ENCODE assay signal across 26 cellular contexts in genomic region chr13:106818971-106819370, GRCh38.
"Had no signal": no experiment of that assay in that cellular context is flagged by ENCODE, and none has a peak within 500 bp of the region (broad histone marks: within the 10 kb centered on the region; RNA-seq: fewer than 3 reads in every experiment).

No MANE protein-coding gene starts in this region.

- H3K4me1 ChIP-seq: heart right ventricle had no signal

- H3K4me3 ChIP-seq: coronary artery, dorsolateral prefrontal cortex, heart right ventricle had no signal

- H3K4me1 Mint-ChIP-seq: activated CD4-positive, alpha-beta memory T cell treated with anti-CD3 and anti-CD28 coated beads, Interleukin-2, amount 10 ng/mL, durations not matched to agents 7 days and 5 days; activated CD4-positive, alpha-beta T cell treated with anti-CD3 and anti-CD28 coated beads, Interleukin-2, amount 10 ng/mL, durations not matched to agents 7 days and 5 days; activated T-helper 17 cell treated with anti-CD3 and anti-CD28 coated beads, Interleukin-2, amount 50 U/mL, for 72 hours; central memory CD8-positive, alpha-beta T cell had no signal

- H3K27me3 Mint-ChIP-seq: activated CD4-positive, alpha-beta memory T cell treated with anti-CD3 and anti-CD28 coated beads, Interleukin-2, amount 10 ng/mL, durations not matched to agents 7 days and 5 days; activated CD4-positive, alpha-beta T cell treated with anti-CD3 and anti-CD28 coated beads, Interleukin-2, amount 10 ng/mL, durations not matched to agents 7 days and 5 days; activated naive CD8-positive, alpha-beta T cell; central memory CD8-positive, alpha-beta T cell; dendritic cell treated with granulocyte-macrophage colony-stimulating factor and Interleukin-4, amounts not matched to agents 40 ng/mL and 50 ng/mL, for 4 days had no signal

- H3K36me3 Mint-ChIP-seq: activated naive CD8-positive, alpha-beta T cell; WTC11 had no signal

- H3K9me3 Mint-ChIP-seq: activated CD4-positive, alpha-beta memory T cell treated with anti-CD3 and anti-CD28 coated beads, Interleukin-2, amount 10 ng/mL, durations not matched to agents 7 days and 5 days; activated CD4-positive, alpha-beta T cell treated with anti-CD3 and anti-CD28 coated beads, Interleukin-2, amount 10 ng/mL, durations not matched to agents 7 days and 5 days; activated T-cell treated with anti-CD3 and anti-CD28 coated beads, Interleukin-2, amount 50 U/mL, for 4 hours; activated T-helper 17 cell treated with anti-CD3 and anti-CD28 coated beads, Interleukin-2, amount 50 U/mL, for 72 hours; endodermal cell; WTC11 had no signal

- H3K27me3 ChIP-seq: brain microvascular endothelial cell, dorsolateral prefrontal cortex had no signal

- H3K27ac Mint-ChIP-seq: activated CD4-positive, alpha-beta memory T cell treated with anti-CD3 and anti-CD28 coated beads, Interleukin-2, amount 10 ng/mL, durations not matched to agents 7 days and 5 days; activated CD4-positive, alpha-beta T cell treated with anti-CD3 and anti-CD28 coated beads, Interleukin-2, amount 10 ng/mL, durations not matched to agents 7 days and 5 days; activated naive CD8-positive, alpha-beta T cell; activated T-helper 17 cell treated with anti-CD3 and anti-CD28 coated beads, Interleukin-2, amount 50 U/mL, for 72 hours; dendritic cell treated with granulocyte-macrophage colony-stimulating factor and Interleukin-4, amounts not matched to agents 40 ng/mL and 50 ng/mL, for 4 days; endodermal cell had no signal

- DNase-seq: activated CD4-positive, alpha-beta memory T cell treated with anti-CD3 and anti-CD28 coated beads, Interleukin-2, amount 10 ng/mL, durations not matched to agents 7 days and 5 days; activated CD4-positive, alpha-beta T cell treated with anti-CD3 and anti-CD28 coated beads for 1 hour; activated CD4-positive, alpha-beta T cell treated with anti-CD3 and anti-CD28 coated beads for 4 hours; activated CD4-positive, alpha-beta T cell treated with anti-CD3 and anti-CD28 coated beads, Interleukin-2, amount 10 ng/mL, durations not matched to agents 7 days and 5 days; activated CD4-positive, alpha-beta T cell treated with anti-CD3 and anti-CD28 coated beads, Interleukin-2, amount 50 U/mL, for 4 hours; activated effector memory CD4-positive, alpha-beta T cell treated with Interleukin-2 at 50 U/mL for 16 hours; activated gamma-delta T cell treated with Interleukin-2 at 50 U/mL for 16 hours; activated naive CD4-positive, alpha-beta T cell treated with anti-CD3 and anti-CD28 coated beads, Interleukin-2, amount 50 U/mL, for 16 hours; activated naive CD4-positive, alpha-beta T cell treated with Interleukin-2 at 50 U/mL for 16 hours; activated T-cell treated with anti-CD3 and anti-CD28 coated beads, Interleukin-2, amount 50 U/mL, for 4 hours; amniotic stem cell; anterior cingulate cortex; brain microvascular endothelial cell; dorsolateral prefrontal cortex; effector memory CD4-positive, alpha-beta T cell; endodermal cell; foreskin fibroblast; heart right ventricle; T-helper 2 cell had no signal

- H3K27ac ChIP-seq: brain microvascular endothelial cell, coronary artery, dorsolateral prefrontal cortex, heart right ventricle had no signal

- H3K4me3 Mint-ChIP-seq: activated CD4-positive, alpha-beta memory T cell treated with anti-CD3 and anti-CD28 coated beads, Interleukin-2, amount 10 ng/mL, durations not matched to agents 7 days and 5 days; activated CD4-positive, alpha-beta T cell treated with anti-CD3 and anti-CD28 coated beads, Interleukin-2, amount 10 ng/mL, durations not matched to agents 7 days and 5 days; activated naive CD8-positive, alpha-beta T cell; activated T-cell treated with anti-CD3 and anti-CD28 coated beads, Interleukin-2, amount 50 U/mL, for 4 hours; activated T-helper 17 cell treated with anti-CD3 and anti-CD28 coated beads, Interleukin-2, amount 50 U/mL, for 72 hours; central memory CD8-positive, alpha-beta T cell; dendritic cell treated with granulocyte-macrophage colony-stimulating factor and Interleukin-4, amounts not matched to agents 40 ng/mL and 50 ng/mL, for 4 days; endodermal cell; WTC11 had no signal

- ATAC-seq: activated T-cell treated with anti-CD3 and anti-CD28 coated beads, Interleukin-2, amount 50 U/mL, for 4 hours; activated T-helper 17 cell treated with anti-CD3 and anti-CD28 coated beads, Interleukin-2, amount 50 U/mL, for 72 hours; esophagus mucosa had no signal

- H3K9me3 ChIP-seq: heart right ventricle had no signal

- H3K36me3 ChIP-seq: brain microvascular endothelial cell, heart right ventricle had no signal
